ENCODE assay signal across 8 cellular contexts in the genomic region with DNA sequence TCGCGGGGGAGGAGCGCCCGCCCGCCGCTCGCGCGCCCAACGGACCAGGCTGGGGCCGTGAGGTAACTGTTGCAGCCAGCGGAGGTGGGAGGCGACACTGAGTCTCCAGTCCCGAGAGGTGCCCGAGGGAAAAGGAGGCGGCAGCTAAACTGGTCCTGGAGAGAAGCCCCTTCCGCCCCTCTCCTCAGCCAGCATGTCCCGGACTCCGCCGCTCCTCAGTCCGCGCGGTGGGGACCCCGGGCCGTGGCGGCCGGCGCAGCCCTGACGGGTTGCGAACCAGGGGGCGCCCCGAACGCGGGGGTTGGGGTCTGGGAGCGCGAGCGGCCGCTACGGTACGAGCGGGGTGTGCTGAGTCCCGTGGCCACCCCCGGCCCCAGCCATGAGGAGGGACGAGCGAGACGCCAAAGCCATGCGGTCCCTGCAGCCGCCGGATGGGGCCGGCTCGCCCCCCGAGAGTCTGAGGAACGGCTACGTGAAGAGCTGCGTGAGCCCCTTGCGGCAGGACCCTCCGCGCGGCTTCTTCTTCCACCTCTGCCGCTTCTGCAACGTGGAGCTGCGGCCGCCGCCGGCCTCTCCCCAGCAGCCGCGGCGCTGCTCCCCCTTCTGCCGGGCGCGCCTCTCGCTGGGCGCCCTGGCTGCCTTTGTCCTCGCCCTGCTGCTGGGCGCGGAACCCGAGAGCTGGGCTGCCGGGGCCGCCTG. TPM values are rescaled to one million over a fixed set of nuclear protein-coding genes. Genes with fewer than 3 reads are reported as not detected.
A peak's percentile ranks its signal among the peaks of the same experiment; 100 is the strongest.
DNase-seq lines count a peak whose midpoint lies in the region; ATAC-seq and TF ChIP-seq lines count a peak whose summit lies in the region.

A gene (plus strand): TSS at position 108 of the 699 bp plus-strand sequence. CDS start 272 bp downstream, at position 380.

- DNase-seq in CD1c-positive myeloid dendritic cell (ENCODE audit: extremely low spot score) (peak; percentile 57), NOMO-1 treated with DMSO at 0.1 percent for 48 hours (lab: John Stamatoyannopoulos, UW; ENCODE audit: unreplicated experiment) (peak; percentile 83), epithelial cell of proximal tubule (ENCODE audit: low read depth) (no peak), mucosa of gallbladder (ENCODE audit: low spot score) (peak; percentile 71)
- peak; percentile 41 for DNase-seq in activated CD8-positive, alpha-beta memory T cell treated with anti-CD3 and anti-CD28 coated beads, Interleukin-2, amount 50 U/mL, for 24 hours (ENCODE audit: extremely low read depth)
- peak; percentile 78 to 79 for DNase-seq in stimulated activated CD8-positive, alpha-beta memory T cell treated with anti-CD3 and anti-CD28 coated beads, Interleukin-7, amount 100 ng/mL, for 48 hours (ENCODE audit: extremely low read depth in 1 of 2, low read depth in 1 of 2)

- no peak for TF ChIP-seq CTCF in epithelial cell of proximal tubule (conservative IDR thresholded peaks at IDR 0.05; ENCODE audit: low read depth, low read length)

- peak within 1 kb of the TSS; percentile 69 for H3K4me3 ChIP-seq in epithelial cell of proximal tubule (ENCODE audit: low read depth, low read length)

- ATAC-seq in GM19324 (IDR thresholded peaks at IDR 0.05; ENCODE audit: low FRiP score, unreplicated experiment) = peak; percentile 77
- ATAC-seq in HG03457 (IDR thresholded peaks at IDR 0.05; ENCODE audit: unreplicated experiment) = peak; percentile 56

RNA-seq across cellular contexts. Expression of the gene that starts here (rescaled TPM):
- 4.8 and 5.1 TPM in 2 replicates for total RNA-seq in epithelial cell of proximal tubule
- total RNA-seq in mucosa of gallbladder = 7.5 TPM
